9 cellular contexts compared by ENCODE assay signal in the genomic region with DNA sequence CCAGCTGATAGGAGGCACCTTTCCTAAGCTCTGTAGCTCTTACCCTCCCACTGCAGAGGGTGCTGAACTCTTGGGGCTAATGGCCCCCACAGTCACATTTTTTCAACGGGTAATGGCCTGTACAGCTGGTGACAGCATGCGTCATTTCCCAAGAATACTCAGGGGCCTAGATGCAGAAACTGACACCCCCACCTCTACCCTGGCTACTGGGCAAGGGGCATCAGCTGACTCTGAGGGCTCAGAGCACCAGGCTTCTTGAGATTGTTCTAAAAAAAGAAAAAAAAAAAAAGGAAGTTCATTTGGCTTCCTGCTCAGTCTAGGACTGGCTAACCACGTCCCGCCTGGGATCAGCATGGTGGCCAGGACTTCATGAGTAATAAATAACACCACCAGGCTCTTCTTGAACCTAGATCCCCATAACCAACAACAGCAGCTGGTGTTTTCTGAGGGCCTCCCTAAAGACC. TPM values are rescaled to one million over a fixed set of nuclear protein-coding genes. Genes with fewer than 3 reads are reported as not detected.
DNase-seq lines count a peak whose midpoint lies in the region; ATAC-seq and TF ChIP-seq lines count a peak whose summit lies in the region.
"Had no signal": no experiment of that assay in that cellular context is flagged by ENCODE, and none has a peak within 500 bp of the region (broad histone marks: within the 10 kb centered on the region; RNA-seq: fewer than 3 reads in every experiment).

No MANE protein-coding gene starts in this region.

- WGBS in suprapubic skin, result 42% methylated on average over 4 of the region's 4 CpGs

- no peak for TF ChIP-seq EP300 in suprapubic skin (IDR thresholded peaks at IDR 0.05)

- H3K4me1 ChIP-seq in suprapubic skin, result peaks cover 35% of the 10 kb centered on the region

- H3K9me3 ChIP-seq in suprapubic skin, result no peaks in the 10 kb centered on the region

- TF ChIP-seq CTCF in AG10803 (conservative IDR thresholded peaks at IDR 0.05; ENCODE audit: low read length) (no peak), suprapubic skin (IDR thresholded peaks at IDR 0.05) (no peak)

- DNase-seq in AG10803 (ENCODE audit: low read depth) (peak; percentile 68), Kasumi-1 (lab: John Stamatoyannopoulos, UW) (peak; percentile 97 to 98), dermis blood vessel endothelial cell (peak; percentile 29), myocyte (ENCODE audit: low read depth) (peak; percentile 99), A172 (ENCODE audit: low spot score) (no peak), suprapubic skin (ENCODE audit: low spot score in 2 of 2) (no peak), iPS-NIHi11 (ENCODE audit: low spot score) (no peak)

- TF ChIP-seq POLR2A in suprapubic skin (IDR thresholded peaks at IDR 0.05), result no peak

- ATAC-seq in HG02885 (IDR thresholded peaks at IDR 0.05; ENCODE audit: poor library complexity, unreplicated experiment), result no peak

- H3K27ac ChIP-seq in suprapubic skin, result no peak overlapping the region
- H3K27ac ChIP-seq: C4-2B had no signal

- no peaks in the 10 kb centered on the region for H3K36me3 ChIP-seq in suprapubic skin

- no peaks in the 10 kb centered on the region for H3K27me3 ChIP-seq in suprapubic skin

- no peak overlapping the region for H3K4me3 ChIP-seq in AG10803 (ENCODE audit: low read length)
- no peak overlapping the region for H3K4me3 ChIP-seq in suprapubic skin

RNA-seq across cellular contexts. Expression of a gene that starts 35.2 kb away (rescaled TPM):
- total RNA-seq in dermis blood vessel endothelial cell, result 72.2 and 94.7 TPM in 2 replicates
- 194 and 260 TPM in 2 replicates for total RNA-seq in myocyte
- 234 TPM for polyA plus RNA-seq in myocyte (2012)
- 39.7 and 49.7 TPM in 2 replicates for total RNA-seq in A172 (2014; rRNA removed; shearing (Covaris generic))
- 1,000 to 10,000 TPM; 1,382 to 1,995 (median 1,611) TPM for total RNA-seq in suprapubic skin

Comparison
In these comparisons a context has a peak if more than half of its experiments do, and no peak if none do; other contexts are left out.
1. DNase-seq: peak in AG10803 (single experiment), Kasumi-1 (2 of 2), dermis blood vessel endothelial cell (single experiment) and myocyte (single experiment); none in A172 (single experiment), suprapubic skin (0 of 2) and iPS-NIHi11 (single experiment).